8 cellular contexts compared by ENCODE assay signal in the genomic region with DNA sequence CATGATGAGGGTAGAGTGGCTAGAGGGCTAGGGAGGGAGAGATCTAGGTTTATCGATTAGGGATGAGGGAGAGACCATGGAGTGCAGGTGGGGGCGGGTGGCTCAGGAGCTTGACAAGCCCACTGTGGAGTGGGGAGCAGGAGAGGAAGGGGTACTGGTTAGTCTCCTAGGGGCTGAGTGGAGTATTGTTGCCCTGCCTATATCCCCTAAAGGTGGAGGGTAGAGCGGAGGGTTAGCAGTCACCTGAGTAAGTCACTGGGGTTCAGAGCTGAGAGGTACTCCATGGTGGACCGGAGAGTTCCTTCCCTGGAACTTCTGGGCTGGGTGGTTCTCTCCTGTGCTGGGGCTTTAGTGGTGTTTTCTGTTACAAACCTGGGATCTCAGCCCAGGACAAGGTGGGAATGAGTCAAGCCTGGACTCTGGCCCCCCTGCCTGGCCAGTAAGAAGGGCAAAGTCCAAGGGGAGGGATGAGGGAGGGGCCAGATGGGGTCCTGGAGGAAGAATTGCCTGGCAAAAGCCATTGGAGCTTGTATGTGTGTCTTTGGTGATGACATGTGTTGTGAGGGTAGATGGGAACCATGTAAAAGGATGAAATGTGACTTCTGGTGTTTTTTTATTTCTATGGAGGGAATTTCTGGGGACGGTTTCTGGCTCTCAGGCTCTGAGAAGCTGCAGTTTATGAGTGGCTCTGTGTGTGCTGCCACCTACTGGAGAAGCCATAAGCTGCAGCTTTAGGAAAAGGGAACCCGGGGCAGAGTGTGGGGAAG. TPM values are rescaled to one million over a fixed set of nuclear protein-coding genes. Genes with fewer than 3 reads are reported as not detected.
A peak's percentile ranks its signal among the peaks of the same experiment; 100 is the strongest.
DNase-seq lines count a peak whose midpoint lies in the region; ATAC-seq and TF ChIP-seq lines count a peak whose summit lies in the region.

A gene with protein sequence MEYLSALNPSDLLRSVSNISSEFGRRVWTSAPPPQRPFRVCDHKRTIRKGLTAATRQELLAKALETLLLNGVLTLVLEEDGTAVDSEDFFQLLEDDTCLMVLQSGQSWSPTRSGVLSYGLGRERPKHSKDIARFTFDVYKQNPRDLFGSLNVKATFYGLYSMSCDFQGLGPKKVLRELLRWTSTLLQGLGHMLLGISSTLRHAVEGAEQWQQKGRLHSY (minus strand): TSS at position 403 of the 767 bp plus-strand sequence. CDS start 119 bp downstream, at position 284.

- H3K36me3 Mint-ChIP-seq in MCF 10A (ENCODE audit: insufficient read depth, unreplicated experiment): peaks cover 46% of the 10 kb centered on the region
- H3K36me3 Mint-ChIP-seq in immature natural killer cell: peaks cover 21 to 49% (median 32%) of the 10 kb centered on the region in 3 donors

- peak; percentile 94 for TF ChIP-seq CTCF in NB4 (IDR thresholded peaks at IDR 0.05; ENCODE audit: low read depth, low read length)
- peak; percentile 85 for TF ChIP-seq CTCF in MCF 10A (IDR thresholded peaks at IDR 0.05; ENCODE audit: unreplicated experiment)

- POLR2A ChIA-PET in MCF 10A (lab: Yijun Ruan, JAX): interaction anchor here (0.6 to 7.2 kb wide), 19 partner anchors 8 to 193 kb away, joined by 3 to 101 read pairs (median 3); a partner anchor contains a TSS

- H3K4me3 Mint-ChIP-seq in MCF 10A (ENCODE audit: unreplicated experiment): no peak within 1 kb of the TSS
- H3K4me3 Mint-ChIP-seq in immature natural killer cell: peak within 1 kb of the TSS in 3 of 5 donors; percentile 19 to 84 (median 54)

- intact Hi-C loops in MCF 10A (cut with micrococcal nuclease): no loop called here

- peaks cover 25% of the 10 kb centered on the region for H3K4me1 Mint-ChIP-seq in MCF 10A (ENCODE audit: insufficient read depth, unreplicated experiment)
- H3K4me1 Mint-ChIP-seq in immature natural killer cell: peaks cover 46 to 52% of the 10 kb centered on the region in 2 donors

- no peaks in the 10 kb centered on the region for H3K9me3 Mint-ChIP-seq in MCF 10A (ENCODE audit: unreplicated experiment)
- no peaks in the 10 kb centered on the region for H3K9me3 Mint-ChIP-seq in immature natural killer cell

- TF ChIP-seq POLR2A in NB4 (IDR thresholded peaks at IDR 0.05; ENCODE audit: extremely low read depth, insufficient read length): no peak

- H3K4me3 ChIP-seq in NB4 (ENCODE audit: low read depth, low read length): no peak within 1 kb of the TSS

- CTCF ChIA-PET in MCF 10A (lab: Yijun Ruan, JAX): interaction anchor here (0.5 to 10.0 kb wide), 60 partner anchors 9 to 1587 kb away, joined by 3 to 145 read pairs (median 6); a partner anchor contains a TSS

- peak; percentile 56 for DNase-seq in activated gamma-delta T cell treated with Interleukin-2 at 50 U/mL for 16 hours
- DNase-seq in activated gamma-delta T cell (lab: John Stamatoyannopoulos, UW): no peak
- DNase-seq in NB4 (ENCODE audit: low read depth): peak; percentile 73
- DNase-seq in UCSD-AML1 (lab: John Stamatoyannopoulos, UW; ENCODE audit: unreplicated experiment): peak; percentile 60
- peak; percentile 68 for DNase-seq in MCF 10A (ENCODE audit: unreplicated experiment)
- DNase-seq in immature natural killer cell: peak; percentile 55 to 64 (median 58)
- peak; percentile 39 to 68 (median 45) for DNase-seq in stimulated activated CD4-positive, alpha-beta T cell treated with anti-CD3 and anti-CD28 coated beads, Interleukin-12 subunit alpha, Interleukin-12 subunit beta, amount 100 ng/mL, for 48 hours (ENCODE audit: low read depth in 2 of 3, low spot score in 1 of 3)

- H3K27ac Mint-ChIP-seq in MCF 10A (ENCODE audit: low read depth, unreplicated experiment): no peak within 1 kb of the TSS
- peak within 1 kb of the TSS; percentile 82 to 98 (median 96) for H3K27ac Mint-ChIP-seq in immature natural killer cell

- BruUV-seq in MCF 10A (replicated peaks; lab: Mats Ljungman, UMichigan): no TSS peak

- H3K27me3 Mint-ChIP-seq in MCF 10A (ENCODE audit: insufficient read depth, unreplicated experiment) (no peaks in the 10 kb centered on the region), immature natural killer cell (ENCODE audit: low read depth in 3 of 3) (peaks cover 0 to 6% (median 3%) of the 10 kb centered on the region in 3 donors)

- ATAC-seq in GM21381 (IDR thresholded peaks at IDR 0.05; ENCODE audit: unreplicated experiment): no peak

RNA-seq across cellular contexts. Expression of the gene that starts here (rescaled TPM):
- total RNA-seq in MCF 10A (2022): 0.52 and 1.3 TPM in 2 replicates
- 10 to 100 TPM; 31.6 to 81.9 (median 52.1) TPM for polyA plus RNA-seq in immature natural killer cell
